Comparison of ENCODE assay signal across 17 cellular contexts in genomic region chr22:26890870-26891269, GRCh38.
DNase-seq lines count a peak whose midpoint lies in the region; ATAC-seq and TF ChIP-seq lines count a peak whose summit lies in the region.
"Had no signal": no experiment of that assay in that cellular context is flagged by ENCODE, and none has a peak within 500 bp of the region (broad histone marks: within the 10 kb centered on the region; RNA-seq: fewer than 3 reads in every experiment).

No MANE protein-coding gene starts in this region.

- no peaks in the 10 kb centered on the region; the same call in 1 of the 2 replicates for H3K4me1 ChIP-seq in H9 (ENCODE audit: insufficient read depth, low read length)
- H3K4me1 ChIP-seq: HAP-1 had no signal

- H4K5ac ChIP-seq in H9 (ENCODE audit: insufficient read length, low read depth, low read length): no peak overlapping the region

- H3K27ac Mint-ChIP-seq in H9: no peak overlapping the region
- H3K27ac Mint-ChIP-seq in activated CD8-positive, alpha-beta T cell treated with anti-CD3 and anti-CD28 coated beads for 36 hours: no peak overlapping the region
- H3K27ac Mint-ChIP-seq: activated B cell treated with CpG ODN at 0.5 μM for 24 hours; stimulated activated effector memory CD8-positive, alpha-beta T cell treated with anti-CD3 and anti-CD28 coated beads, Interleukin-12 subunit alpha, Interleukin-12 subunit beta, amount 100 ng/mL, for 72 hours had no signal

- H2BK20ac ChIP-seq in H9 (ENCODE audit: low read depth, low read length, poor library complexity, severe bottlenecking): no peak overlapping the region

- no peak overlapping the region for H4K8ac ChIP-seq in H9 (replicated peaks; ENCODE audit: insufficient read length, low read depth, low read length)

- no peak overlapping the region for H2BK15ac ChIP-seq in H9 (ENCODE audit: low read depth, low read length)

- H3K79me2 ChIP-seq in H9 (ENCODE audit: insufficient read depth, low read length): no peaks in the 10 kb centered on the region

- H3K27me3 Mint-ChIP-seq in H9 (ENCODE audit: low read depth): peaks cover 11% of the 10 kb centered on the region
- H3K27me3 Mint-ChIP-seq in activated CD8-positive, alpha-beta T cell treated with anti-CD3 and anti-CD28 coated beads for 36 hours: peaks cover 2% of the 10 kb centered on the region

- H3K4me3 Mint-ChIP-seq in H9: no peak overlapping the region
- H3K4me3 Mint-ChIP-seq in activated CD8-positive, alpha-beta T cell treated with anti-CD3 and anti-CD28 coated beads for 36 hours: no peak overlapping the region
- H3K4me3 Mint-ChIP-seq: activated B cell treated with CpG ODN at 0.5 μM for 24 hours; stimulated activated effector memory CD8-positive, alpha-beta T cell treated with anti-CD3 and anti-CD28 coated beads, Interleukin-12 subunit alpha, Interleukin-12 subunit beta, amount 100 ng/mL, for 72 hours had no signal

- H3K23ac ChIP-seq in H9 (ENCODE audit: insufficient read length, low read depth, low read length): no peak overlapping the region

- no peak overlapping the region for H3K4ac ChIP-seq in H9 (ENCODE audit: low read depth, low read length)

- H3K27ac ChIP-seq in H9 (ENCODE audit: insufficient read length, low read depth, low read length): no peak overlapping the region
- H3K27ac ChIP-seq: C4-2B, esophagus squamous epithelium, HL-60, lower lobe of right lung had no signal

- no peak overlapping the region for H2AFZ ChIP-seq in H9 (ENCODE audit: low read length)

- peak; percentile 44; the same call in 2 of the 3 replicates for TF ChIP-seq CTCF in H9 (conservative IDR thresholded peaks at IDR 0.05)
- TF ChIP-seq CTCF in activated CD8-positive, alpha-beta T cell treated with anti-CD3 and anti-CD28 coated beads for 36 hours (IDR thresholded peaks at IDR 0.05): no peak

- no peaks in the 10 kb centered on the region for H3K23me2 ChIP-seq in H9 (ENCODE audit: insufficient read length, low read depth, low read length, poor library complexity, severe bottlenecking)

- H3K9me3 Mint-ChIP-seq in H9: no peaks in the 10 kb centered on the region
- no peaks in the 10 kb centered on the region for H3K9me3 Mint-ChIP-seq in activated CD8-positive, alpha-beta T cell treated with anti-CD3 and anti-CD28 coated beads for 36 hours
- H3K9me3 Mint-ChIP-seq: activated B cell treated with CpG ODN at 0.5 μM for 24 hours; stimulated activated effector memory CD8-positive, alpha-beta T cell treated with anti-CD3 and anti-CD28 coated beads, Interleukin-12 subunit alpha, Interleukin-12 subunit beta, amount 100 ng/mL, for 72 hours had no signal

- CTCF ChIA-PET in activated CD8-positive, alpha-beta T cell treated with anti-CD3 and anti-CD28 coated beads for 36 hours (lab: Charles Lee): no interaction called here

- H3K27me3 ChIP-seq in H9 (ENCODE audit: insufficient read depth, low read length): no peaks in the 10 kb centered on the region
- H3K27me3 ChIP-seq: esophagus squamous epithelium had no signal

- POLR2A ChIA-PET in activated CD8-positive, alpha-beta T cell treated with anti-CD3 and anti-CD28 coated beads for 36 hours (lab: Charles Lee): no interaction called here

- no peak overlapping the region for H3T11ph ChIP-seq in H9 (ENCODE audit: low read length)

- no peak overlapping the region for H2BK5ac ChIP-seq in H9 (ENCODE audit: insufficient read length, low read length)

- no peak overlapping the region for H2AK5ac ChIP-seq in H9 (ENCODE audit: insufficient read length, low read length)

- H3K14ac ChIP-seq in H9 (ENCODE audit: insufficient read depth, low read length): no peak overlapping the region

- H3K4me1 Mint-ChIP-seq in H9: peaks cover 35 to 50% of the 10 kb centered on the region in 2 experiments
- peaks cover 9% of the 10 kb centered on the region for H3K4me1 Mint-ChIP-seq in activated CD8-positive, alpha-beta T cell treated with anti-CD3 and anti-CD28 coated beads for 36 hours (ENCODE audit: low read depth)
- H3K4me1 Mint-ChIP-seq: activated B cell treated with CpG ODN at 0.5 μM for 24 hours had no signal

- ATAC-seq in activated CD8-positive, alpha-beta T cell treated with anti-CD3 and anti-CD28 coated beads for 36 hours: no peak
- ATAC-seq in GM21423 (IDR thresholded peaks at IDR 0.05; ENCODE audit: unreplicated experiment): no peak
- ATAC-seq: lower lobe of right lung; stimulated activated effector memory CD8-positive, alpha-beta T cell treated with anti-CD3 and anti-CD28 coated beads, Interleukin-12 subunit alpha, Interleukin-12 subunit beta, amount 100 ng/mL, for 72 hours had no signal

- intact Hi-C loops in activated CD8-positive, alpha-beta T cell treated with anti-CD3 and anti-CD28 coated beads for 36 hours (cut with micrococcal nuclease): no loop called here

- H2BK120ac ChIP-seq in H9 (ENCODE audit: low read depth, low read length, poor library complexity, severe bottlenecking): no peak overlapping the region

- H3K56ac ChIP-seq in H9 (ENCODE audit: insufficient read length, low read depth, low read length): no peak overlapping the region

- no peaks in the 10 kb centered on the region for H3K79me1 ChIP-seq in H9 (ENCODE audit: insufficient read depth, low read depth, low read length, poor library complexity, severe bottlenecking)

- H3K18ac ChIP-seq in H9 (ENCODE audit: insufficient read length, low read depth, low read length): no peak overlapping the region

- no peak overlapping the region for H2BK12ac ChIP-seq in H9 (ENCODE audit: insufficient read length, low read depth, low read length)

- DNase-seq in COLO668 (lab: John Stamatoyannopoulos, UW; ENCODE audit: unreplicated experiment) (peak; percentile 47), H9 (no peak), kidney tubule cell (ENCODE audit: low spot score) (peak; percentile 84), LoVo (ENCODE audit: low spot score) (no peak), DMS79 treated with DMSO at 0.1 percent for 48 hours (lab: John Stamatoyannopoulos, UW) (no peak)
- peak; percentile 5 for DNase-seq in activated CD8-positive, alpha-beta T cell treated with anti-CD3 and anti-CD28 coated beads for 36 hours
- no peak for DNase-seq in central memory CD4-positive, alpha-beta T cell
- DNase-seq: activated B cell treated with CpG ODN at 0.5 μM for 24 hours; esophagus squamous epithelium; lower lobe of right lung; NCI-H187 treated with DMSO at 0.1 percent for 48 hours; stimulated activated CD4-positive, alpha-beta T cell treated with anti-CD3 and anti-CD28 coated beads, Interleukin-4, amount 100 ng/mL, for 4 hours had no signal

- no peaks in the 10 kb centered on the region for H3K9me3 ChIP-seq in H9 (ENCODE audit: control insufficient read depth, low read depth, low read length)
- H3K9me3 ChIP-seq: esophagus squamous epithelium, HAP-1, lower lobe of right lung had no signal

- no peak overlapping the region for H3K9ac ChIP-seq in H9 (ENCODE audit: extremely low read depth, insufficient read length, low read length)

- H4K20me1 ChIP-seq in H9 (ENCODE audit: control insufficient read depth, insufficient read depth, insufficient read length): no peaks in the 10 kb centered on the region

- no CpG with 5 or more reads among the region's 5 CpGs for WGBS in H9 (ENCODE audit: extremely low coverage, insufficient read length, low lambda C conversion rate)

- H3K4me2 ChIP-seq in H9 (ENCODE audit: insufficient read depth, insufficient read length, low read length): no peak overlapping the region

- no peak overlapping the region for H4K91ac ChIP-seq in H9 (ENCODE audit: insufficient read length, low read depth, low read length)

- no peaks in the 10 kb centered on the region for H3K36me3 Mint-ChIP-seq in H9 (ENCODE audit: insufficient read depth in 1 of 3, low read depth in 3 of 3)
- H3K36me3 Mint-ChIP-seq in activated CD8-positive, alpha-beta T cell treated with anti-CD3 and anti-CD28 coated beads for 36 hours (ENCODE audit: low read depth): no peaks in the 10 kb centered on the region
- H3K36me3 Mint-ChIP-seq: stimulated activated effector memory CD8-positive, alpha-beta T cell treated with anti-CD3 and anti-CD28 coated beads, Interleukin-12 subunit alpha, Interleukin-12 subunit beta, amount 100 ng/mL, for 72 hours had no signal

Comparison
In these comparisons a context has a peak if more than half of its experiments do, and no peak if none do; other contexts are left out.
1. DNase-seq: peak in COLO668 (single experiment), activated CD8-positive, alpha-beta T cell treated with anti-CD3 and anti-CD28 coated beads for 36 hours (single experiment) and kidney tubule cell (single experiment); none in H9 (single experiment), LoVo (single experiment), DMS79 treated with DMSO at 0.1 percent for 48 hours (single experiment) and central memory CD4-positive, alpha-beta T cell (single experiment).